20 cellular contexts compared by ENCODE assay signal in the genomic region with DNA sequence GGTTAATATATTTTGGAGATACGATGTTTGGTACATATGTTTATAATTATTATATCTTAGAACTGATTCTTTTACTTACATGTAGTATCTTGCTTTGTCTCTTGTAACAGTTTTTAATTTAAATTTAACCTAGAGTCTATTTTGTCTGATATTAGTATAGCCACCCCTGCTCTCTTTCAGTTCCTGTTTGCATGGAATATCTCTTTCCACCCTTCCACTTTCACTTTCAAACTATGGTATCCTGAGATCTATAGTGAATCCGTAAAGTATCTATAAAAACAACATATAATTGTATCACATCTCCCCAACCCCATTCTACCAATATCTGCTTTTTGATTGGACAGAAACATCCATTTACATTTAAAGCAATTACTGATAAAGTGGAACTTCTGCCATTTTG. TPM values are rescaled to one million over a fixed set of nuclear protein-coding genes. Genes with fewer than 3 reads are reported as not detected.
DNase-seq lines count a peak whose midpoint lies in the region; ATAC-seq, FAIRE-seq and TF ChIP-seq lines count a peak whose summit lies in the region.
"Had no signal": no experiment of that assay in that cellular context is flagged by ENCODE, and none has a peak within 500 bp of the region (broad histone marks: within the 10 kb centered on the region; RNA-seq: fewer than 3 reads in every experiment).

No MANE protein-coding gene starts in this region.

- no peak overlapping the region for H3K27ac Mint-ChIP-seq in activated naive CD4-positive, alpha-beta T cell treated with anti-CD3 and anti-CD28 coated beads, Interleukin-2, amount 50 U/mL, for 24 hours
- peak overlapping the region; percentile 82 for H3K27ac Mint-ChIP-seq in activated B cell treated with CpG ODN at 0.5 μM for 24 hours
- peak overlapping the region; percentile 52 for H3K27ac Mint-ChIP-seq in stimulated activated naive B cell treated with anti-CD40 and anti-IgM and Interleukin-4, amounts not matched to agents 10 μg/mL and 1 μg/mL and 100 μg/mL, for 72 hours
- H3K27ac Mint-ChIP-seq: activated CD4-positive, alpha-beta T cell treated with anti-CD3 and anti-CD28 coated beads, Interleukin-2, amount 10 ng/mL, durations not matched to agents 24 days and 14 days; immature natural killer cell had no signal

- TF ChIP-seq CTCF in activated B cell treated with CpG ODN at 0.5 μM for 24 hours (IDR thresholded peaks at IDR 0.05), result no peak

- DNase-seq in activated naive CD4-positive, alpha-beta T cell treated with Interleukin-2 at 50 U/mL for 16 hours, result no peak
- no peak for DNase-seq in H54 (ENCODE audit: insufficient read length, low spot score)
- DNase-seq in activated B cell treated with CpG ODN at 0.5 μM for 24 hours, result no peak
- no peak for DNase-seq in stimulated activated naive B cell treated with anti-CD40 and anti-IgM and Interleukin-4, amounts not matched to agents 10 μg/mL and 1 μg/mL and 100 μg/mL, for 72 hours
- DNase-seq in activated effector memory CD4-positive, alpha-beta T cell treated with anti-CD3 and anti-CD28 coated beads, Interleukin-2, amount 50 U/mL, for 16 hours, result no peak
- DNase-seq in mesenteric fat pad (ENCODE audit: low spot score), result no peak
- DNase-seq: activated CD4-positive, alpha-beta T cell treated with anti-CD3 and anti-CD28 coated beads, Interleukin-2, amount 10 ng/mL, durations not matched to agents 24 days and 14 days; immature natural killer cell; NCI-H2107; NCI-H774; right lobe of liver; Right ventricle myocardium superior; transverse colon had no signal

- intact Hi-C loops in activated B cell treated with CpG ODN at 0.5 μM for 24 hours (cut with micrococcal nuclease), result no loop called here

- peak; percentile 95 for ATAC-seq in activated B cell treated with CpG ODN at 0.5 μM for 24 hours (ENCODE audit: low read depth)
- ATAC-seq in stimulated activated naive B cell treated with anti-CD40 and anti-IgM and Interleukin-4, amounts not matched to agents 10 μg/mL and 1 μg/mL and 100 μg/mL, for 72 hours (replicated peaks), result peak; percentile 87 to 95
- ATAC-seq in HG02970 (IDR thresholded peaks at IDR 0.05; ENCODE audit: low FRiP score, unreplicated experiment), result no peak
- ATAC-seq: right lobe of liver had no signal

- peak overlapping the region; percentile 83 for H3K4me3 Mint-ChIP-seq in activated naive CD4-positive, alpha-beta T cell treated with anti-CD3 and anti-CD28 coated beads, Interleukin-2, amount 50 U/mL, for 24 hours
- H3K4me3 Mint-ChIP-seq in activated B cell treated with CpG ODN at 0.5 μM for 24 hours, result peak overlapping the region; percentile 59
- peak overlapping the region; percentile 6 to 66 for H3K4me3 Mint-ChIP-seq in stimulated activated naive B cell treated with anti-CD40 and anti-IgM and Interleukin-4, amounts not matched to agents 10 μg/mL and 1 μg/mL and 100 μg/mL, for 72 hours
- H3K4me3 Mint-ChIP-seq: activated CD4-positive, alpha-beta T cell treated with anti-CD3 and anti-CD28 coated beads, Interleukin-2, amount 10 ng/mL, durations not matched to agents 24 days and 14 days; immature natural killer cell had no signal

- FAIRE-seq in H54 (lab: Jason Lieb, UNC), result peak; percentile 15
- FAIRE-seq: endothelial cell of umbilical vein had no signal

- H3K9me3 Mint-ChIP-seq in activated naive CD4-positive, alpha-beta T cell treated with anti-CD3 and anti-CD28 coated beads, Interleukin-2, amount 50 U/mL, for 24 hours, result peaks cover 8% of the 10 kb centered on the region
- no peaks in the 10 kb centered on the region for H3K9me3 Mint-ChIP-seq in activated B cell treated with CpG ODN at 0.5 μM for 24 hours
- peaks cover 0 to 4% of the 10 kb centered on the region in 2 donors for H3K9me3 Mint-ChIP-seq in stimulated activated naive B cell treated with anti-CD40 and anti-IgM and Interleukin-4, amounts not matched to agents 10 μg/mL and 1 μg/mL and 100 μg/mL, for 72 hours
- H3K9me3 Mint-ChIP-seq: activated CD4-positive, alpha-beta T cell treated with anti-CD3 and anti-CD28 coated beads, Interleukin-2, amount 10 ng/mL, durations not matched to agents 24 days and 14 days; immature natural killer cell had no signal

- H3K27me3 Mint-ChIP-seq in activated naive CD4-positive, alpha-beta T cell treated with anti-CD3 and anti-CD28 coated beads, Interleukin-2, amount 50 U/mL, for 24 hours, result no peaks in the 10 kb centered on the region
- H3K27me3 Mint-ChIP-seq in activated B cell treated with CpG ODN at 0.5 μM for 24 hours, result no peaks in the 10 kb centered on the region
- no peaks in the 10 kb centered on the region for H3K27me3 Mint-ChIP-seq in stimulated activated naive B cell treated with anti-CD40 and anti-IgM and Interleukin-4, amounts not matched to agents 10 μg/mL and 1 μg/mL and 100 μg/mL, for 72 hours

- CTCF ChIA-PET in activated B cell treated with CpG ODN at 0.5 μM for 24 hours (lab: Charles Lee), result interaction anchor here (0.7 kb wide), 1 partner anchor 153 kb away, joined by 4 read pairs; the partner anchor contains the start of gene RBM22

- no peak for TF ChIP-seq POLR2A in H54 (IDR thresholded peaks at IDR 0.05; ENCODE audit: low read depth, low read length)

- H3K36me3 Mint-ChIP-seq in activated naive CD4-positive, alpha-beta T cell treated with anti-CD3 and anti-CD28 coated beads, Interleukin-2, amount 50 U/mL, for 24 hours, result peaks cover 7% of the 10 kb centered on the region
- H3K36me3 Mint-ChIP-seq in activated B cell treated with CpG ODN at 0.5 μM for 24 hours (ENCODE audit: low read depth), result peaks cover 2% of the 10 kb centered on the region
- no peaks in the 10 kb centered on the region for H3K36me3 Mint-ChIP-seq in stimulated activated naive B cell treated with anti-CD40 and anti-IgM and Interleukin-4, amounts not matched to agents 10 μg/mL and 1 μg/mL and 100 μg/mL, for 72 hours
- H3K36me3 Mint-ChIP-seq: immature natural killer cell had no signal

- peaks cover 17% of the 10 kb centered on the region for H3K4me1 Mint-ChIP-seq in activated naive CD4-positive, alpha-beta T cell treated with anti-CD3 and anti-CD28 coated beads, Interleukin-2, amount 50 U/mL, for 24 hours
- peaks cover 21% of the 10 kb centered on the region for H3K4me1 Mint-ChIP-seq in activated B cell treated with CpG ODN at 0.5 μM for 24 hours
- H3K4me1 Mint-ChIP-seq in stimulated activated naive B cell treated with anti-CD40 and anti-IgM and Interleukin-4, amounts not matched to agents 10 μg/mL and 1 μg/mL and 100 μg/mL, for 72 hours, result peaks cover 3 to 7% of the 10 kb centered on the region in 2 donors
- H3K4me1 Mint-ChIP-seq: immature natural killer cell had no signal

- POLR2A ChIA-PET in activated B cell treated with CpG ODN at 0.5 μM for 24 hours (lab: Charles Lee), result no interaction called here

RNA-seq across cellular contexts. Expression of gene IRGM, which starts 7.2 kb away (rescaled TPM):
- total RNA-seq in activated B cell treated with CpG ODN at 0.5 μM for 24 hours (0.22 and 0.24 TPM in 2 replicates), mesenteric fat pad (0.19 TPM)
- total RNA-seq: chondrocyte, endothelial cell of umbilical vein, glomerular endothelial cell, lung microvascular endothelial cell, MCF 10A, right lobe of liver, Right ventricle myocardium superior had no signal

RNA-seq across cellular contexts. Expression of gene ZNF300, which starts 51.2 kb away (rescaled TPM):
- 9.4 and 10.9 TPM in 2 replicates for total RNA-seq in activated B cell treated with CpG ODN at 0.5 μM for 24 hours
- total RNA-seq in mesenteric fat pad, result 2.4 TPM
